ENCODE assay signal across 18 cellular contexts in the genomic region with DNA sequence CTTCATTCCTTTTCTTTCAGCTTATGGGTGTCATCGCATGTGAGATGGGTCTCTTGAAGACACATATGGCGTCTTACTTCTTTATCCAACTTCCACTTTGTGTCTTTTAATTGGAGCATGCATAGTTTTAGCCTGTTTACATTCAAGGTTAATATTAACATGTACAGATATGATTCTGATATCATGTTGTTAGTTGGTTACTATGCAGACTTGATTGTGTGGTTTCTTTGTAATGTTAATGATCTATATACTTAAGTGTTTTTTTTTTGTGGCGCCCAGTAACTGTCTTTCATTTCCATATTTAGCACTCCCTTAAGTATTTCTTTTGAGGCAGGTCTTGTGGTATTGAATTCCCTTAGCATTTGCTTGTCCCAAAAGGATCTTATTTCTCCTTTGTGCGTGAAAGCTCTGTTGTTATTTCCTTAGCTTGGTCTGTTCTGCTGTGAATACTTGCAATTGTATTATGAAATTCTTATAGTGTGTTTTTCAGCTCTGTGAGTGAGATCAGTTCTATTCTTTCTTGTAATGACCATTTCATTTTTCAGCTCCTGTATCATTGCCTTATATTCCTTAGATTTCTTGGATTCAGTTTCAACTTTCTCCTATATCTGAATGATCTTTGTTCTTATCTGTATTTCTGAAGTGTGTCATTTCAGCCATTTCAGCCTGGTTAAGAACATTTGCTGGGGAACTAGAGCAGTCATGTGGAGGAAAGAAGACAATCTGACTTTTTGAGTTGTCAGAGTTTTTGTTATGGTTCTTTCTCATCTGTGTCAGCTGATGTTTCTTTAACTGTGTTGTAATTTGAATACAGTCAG.
"Had no signal": no experiment of that assay in that cellular context is flagged by ENCODE, and none has a peak within 500 bp of the region (broad histone marks: within the 10 kb centered on the region; RNA-seq: fewer than 3 reads in every experiment).

No MANE protein-coding gene starts in this region.

- DNase-seq: cortex of kidney; dorsolateral prefrontal cortex; effector CD8-positive, alpha-beta T cell; gastrocnemius medialis; heart right ventricle; hypothalamus; kidney glomerular epithelial cell; mesendoderm; naive thymus-derived CD8-positive, alpha-beta T cell; posterior cingulate gyrus; sigmoid colon; small intestine; stimulated activated CD4-positive, alpha-beta T cell treated with anti-CD3 and anti-CD28 coated beads, Interleukin-12 subunit alpha, Interleukin-12 subunit beta, amount 100 ng/mL, for 4 hours; stimulated activated naive CD4-positive, alpha-beta T cell treated with Interleukin-2 at 50 U/mL for 16 hours; trophoblast cell had no signal

- ATAC-seq: esophagus mucosa; gastrocnemius medialis; heart right ventricle; naive thymus-derived CD8-positive, alpha-beta T cell had no signal

- H3K4me3 ChIP-seq: dorsolateral prefrontal cortex, gastrocnemius medialis, heart right ventricle, right atrium auricular region, sigmoid colon had no signal

- H3K9me3 ChIP-seq: gastrocnemius medialis, neutrophil, sigmoid colon had no signal

- H3K36me3 ChIP-seq: gastrocnemius medialis, heart right ventricle, right atrium auricular region, sigmoid colon had no signal

- H3K27me3 ChIP-seq: dorsolateral prefrontal cortex, gastrocnemius medialis, heart right ventricle, neutrophil, right atrium auricular region, sigmoid colon had no signal

- H3K4me1 ChIP-seq: gastrocnemius medialis, heart right ventricle, right atrium auricular region, sigmoid colon had no signal

- H3K27ac ChIP-seq: dorsolateral prefrontal cortex, gastrocnemius medialis, heart right ventricle, neutrophil, right atrium auricular region, sigmoid colon had no signal
